In the genomic region with DNA sequence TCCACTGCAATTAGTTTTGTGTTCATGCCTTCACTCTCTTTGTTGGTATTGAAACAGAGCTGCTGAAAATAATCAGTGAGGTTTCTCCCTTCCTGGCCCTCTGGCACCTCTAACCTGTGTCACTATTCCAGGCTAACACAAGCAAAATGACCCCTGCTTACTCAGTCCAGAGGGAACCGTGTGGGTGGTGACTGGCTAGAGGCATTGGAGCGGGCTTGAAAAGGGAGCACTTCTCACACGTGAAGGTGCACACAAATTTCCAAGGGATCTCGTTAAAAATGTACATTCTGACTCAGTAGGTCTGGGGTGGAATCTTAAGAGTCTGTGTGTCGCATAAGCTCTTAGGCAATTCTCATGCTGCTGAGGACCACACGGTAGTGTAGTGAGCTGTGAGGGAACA, we compare ENCODE assay signal across 18 cellular contexts. TPM values are rescaled to one million over a fixed set of nuclear protein-coding genes. Genes with fewer than 3 reads are reported as not detected.
A peak's percentile ranks its signal among the peaks of the same experiment; 100 is the strongest.
DNase-seq lines count a peak whose midpoint lies in the region; ATAC-seq, FAIRE-seq and TF ChIP-seq lines count a peak whose summit lies in the region.
"Had no signal": no experiment of that assay in that cellular context is flagged by ENCODE, and none has a peak within 500 bp of the region (broad histone marks: within the 10 kb centered on the region; RNA-seq: fewer than 3 reads in every experiment).

No MANE protein-coding gene starts in this region.

- H3K36me3 ChIP-seq in HEK293 (ENCODE audit: control insufficient read depth in 2 of 2, insufficient read depth in 1 of 2, low read length in 2 of 2) (no peaks in the 10 kb centered on the region), endothelial cell of umbilical vein (ENCODE audit: control insufficient read depth in 2 of 2, extremely low read depth in 1 of 2, insufficient read depth in 2 of 2, low read length in 2 of 2) (no peaks in the 10 kb centered on the region), heart right ventricle (no peaks in the 10 kb centered on the region)

- no peaks in the 10 kb centered on the region for H3K4me1 ChIP-seq in HEK293 (ENCODE audit: control insufficient read depth, insufficient read depth, low read length)
- no peaks in the 10 kb centered on the region for H3K4me1 ChIP-seq in endothelial cell of umbilical vein (ENCODE audit: control insufficient read depth, extremely low read depth, insufficient read depth, low read length)
- H3K4me1 ChIP-seq in heart right ventricle, result peaks cover 0 to 19% (median 12%) of the 10 kb centered on the region in 9 donors

- CTCF ChIA-PET in HEK293 (lab: Yijun Ruan, JAX), result interaction anchor here (0.6 to 0.7 kb wide), 3 partner anchors 17 to 345 kb away, joined by 3 read pairs; no protein-coding TSS in a partner anchor
- CTCF ChIA-PET in endothelial cell of umbilical vein (lab: Charles Lee), result no interaction called here

- H3K36me3 Mint-ChIP-seq in natural killer cell treated with Interleukin-12 subunit alpha and Interleukin-12 subunit beta and Interleukin-15 and Interleukin-18, amount 100 ng/mL, for 72 hours, result no peaks in the 10 kb centered on the region
- H3K36me3 Mint-ChIP-seq in progenitor cell of endocrine pancreas (ENCODE audit: insufficient read depth), result no peaks in the 10 kb centered on the region
- H3K36me3 Mint-ChIP-seq: CD4-positive, alpha-beta memory T cell had no signal

- no peaks in the 10 kb centered on the region for H4K20me1 ChIP-seq in endothelial cell of umbilical vein (replicated peaks; ENCODE audit: control insufficient read depth, extremely low read depth, insufficient read depth, low read length)

- no peak overlapping the region for H3K9ac ChIP-seq in endothelial cell of umbilical vein (replicated peaks; ENCODE audit: extremely low read depth, insufficient read depth, low read length)

- no peak overlapping the region for H3K27ac Mint-ChIP-seq in natural killer cell treated with Interleukin-12 subunit alpha and Interleukin-12 subunit beta and Interleukin-15 and Interleukin-18, amount 100 ng/mL, for 72 hours
- H3K27ac Mint-ChIP-seq in progenitor cell of endocrine pancreas, result peak overlapping the region; percentile 67
- H3K27ac Mint-ChIP-seq: CD4-positive, alpha-beta memory T cell had no signal

- no peak for FAIRE-seq in endothelial cell of umbilical vein (lab: Jason Lieb, UNC)
- FAIRE-seq: GM19239, H54 had no signal

- dilution Hi-C loops in endothelial cell of umbilical vein (cut with MboI; ENCODE audit: extremely low pct_ligation_motif_present, low sequenced_read_pairs), result no loop called here

- H3K9me3 Mint-ChIP-seq in natural killer cell treated with Interleukin-12 subunit alpha and Interleukin-12 subunit beta and Interleukin-15 and Interleukin-18, amount 100 ng/mL, for 72 hours, result no peaks in the 10 kb centered on the region
- H3K9me3 Mint-ChIP-seq in progenitor cell of endocrine pancreas (ENCODE audit: low read depth), result no peaks in the 10 kb centered on the region

- ATAC-seq in natural killer cell treated with Interleukin-12 subunit alpha and Interleukin-12 subunit beta and Interleukin-15 and Interleukin-18, amount 100 ng/mL, for 72 hours, result no peak
- ATAC-seq in heart right ventricle (no peak), GM19328 (IDR thresholded peaks at IDR 0.05; ENCODE audit: unreplicated experiment) (no peak)
- ATAC-seq: HCT116 had no signal

- no peak overlapping the region for H3K4me3 ChIP-seq in HEK293 (ENCODE audit: low read depth, low read length)
- H3K4me3 ChIP-seq in endothelial cell of umbilical vein (replicated peaks in 1 of 3; ENCODE audit: insufficient read depth in 1 of 3, low read depth in 1 of 3, low read length in 3 of 3), result no peak overlapping the region
- no peak overlapping the region for H3K4me3 ChIP-seq in heart right ventricle

- peaks cover 40 to 41% of the 10 kb centered on the region in 2 experiments for H3K27me3 ChIP-seq in endothelial cell of umbilical vein (ENCODE audit: control insufficient read depth in 2 of 2, insufficient read depth in 2 of 2, low read length in 2 of 2)
- peaks cover 8 to 88% (median 76%) of the 10 kb centered on the region in 7 donors for H3K27me3 ChIP-seq in heart right ventricle

- TF ChIP-seq CTCF in HEK293 (tag by site-specific recombination; IDR thresholded peaks at IDR 0.05) (no peak), endothelial cell of umbilical vein (IDR thresholded peaks at IDR 0.05; ENCODE audit: extremely low read depth in 1 of 2, insufficient read depth in 1 of 2, low read depth in 1 of 2, low read length in 2 of 2) (no peak), progenitor cell of endocrine pancreas (IDR thresholded peaks at IDR 0.05; ENCODE audit: unreplicated experiment) (no peak), heart right ventricle (IDR thresholded peaks at IDR 0.05) (no peak)

- POLR2A ChIA-PET in HEK293 (lab: Yijun Ruan, JAX) (no interaction called here), endothelial cell of umbilical vein (lab: Charles Lee) (no interaction called here)

- BruUV-seq in endothelial cell of umbilical vein (replicated peaks; lab: Mats Ljungman, UMichigan), result no TSS peak

- H3K9me3 ChIP-seq in HEK293 (ENCODE audit: control insufficient read depth, insufficient read depth, low read depth, low read length) (no peaks in the 10 kb centered on the region), endothelial cell of umbilical vein (replicated peaks; ENCODE audit: control insufficient read depth, insufficient read depth, low read length) (no peaks in the 10 kb centered on the region), heart right ventricle (no peaks in the 10 kb centered on the region)

- TF ChIP-seq POLR2A in endothelial cell of umbilical vein (IDR thresholded peaks at IDR 0.05; ENCODE audit: low read depth, low read length), result no peak

- no peak overlapping the region for H3K4me2 ChIP-seq in endothelial cell of umbilical vein (ENCODE audit: insufficient read depth, low read length)

- WGBS in heart right ventricle, 2 donors, result 51 to 52% methylated on average over 6 of the region's 6 CpGs

- H3K4me1 Mint-ChIP-seq in natural killer cell treated with Interleukin-12 subunit alpha and Interleukin-12 subunit beta and Interleukin-15 and Interleukin-18, amount 100 ng/mL, for 72 hours (ENCODE audit: low read depth in 2 of 2), result peaks cover 0 to 8% of the 10 kb centered on the region in 2 donors
- H3K4me1 Mint-ChIP-seq in progenitor cell of endocrine pancreas (ENCODE audit: low read depth), result peaks cover 4% of the 10 kb centered on the region

- no peak overlapping the region for H3K27ac ChIP-seq in HEK293 (ENCODE audit: extremely low read depth, low read depth, low read length)
- no peak overlapping the region for H3K27ac ChIP-seq in endothelial cell of umbilical vein (ENCODE audit: insufficient read depth, low read depth, low read length)
- no peak overlapping the region for H3K27ac ChIP-seq in heart right ventricle

- no peak overlapping the region for H2AFZ ChIP-seq in endothelial cell of umbilical vein (ENCODE audit: low read depth, low read length)

- no peaks in the 10 kb centered on the region for H3K79me2 ChIP-seq in endothelial cell of umbilical vein (ENCODE audit: control insufficient read depth, insufficient read depth, low read length)

- DNase-seq in endothelial cell of umbilical vein (ENCODE audit: low read depth, low spot score) (no peak), progenitor cell of endocrine pancreas (ENCODE audit: low spot score, unreplicated experiment) (no peak), heart right ventricle (no peak), NCI-H1105 (lab: John Stamatoyannopoulos, UW) (no peak), DMS79 (lab: John Stamatoyannopoulos, UW) (no peak)
- DNase-seq in natural killer cell treated with Interleukin-12 subunit alpha and Interleukin-12 subunit beta and Interleukin-15 and Interleukin-18, amount 100 ng/mL, for 72 hours (ENCODE audit: low spot score), result no peak
- DNase-seq: ACHN; C1 segment of cervical spinal cord; CD4-positive, alpha-beta memory T cell; EL; GDM1 had no signal

- intact Hi-C loops in endothelial cell of umbilical vein (cut with micrococcal nuclease), result loop anchor here (10.0 kb wide), 1 partner anchor 363 kb away; no protein-coding TSS in a partner anchor
- intact Hi-C loops in heart right ventricle (cut with DNase I), result no loop called here

- H3K27me3 Mint-ChIP-seq in natural killer cell treated with Interleukin-12 subunit alpha and Interleukin-12 subunit beta and Interleukin-15 and Interleukin-18, amount 100 ng/mL, for 72 hours, result peaks cover 41 to 65% of the 10 kb centered on the region in 2 donors
- peaks cover 96% of the 10 kb centered on the region for H3K27me3 Mint-ChIP-seq in progenitor cell of endocrine pancreas

- H3K4me3 Mint-ChIP-seq in natural killer cell treated with Interleukin-12 subunit alpha and Interleukin-12 subunit beta and Interleukin-15 and Interleukin-18, amount 100 ng/mL, for 72 hours, result peak overlapping the region; percentile 49
- no peak overlapping the region for H3K4me3 Mint-ChIP-seq in progenitor cell of endocrine pancreas (ENCODE audit: low read depth)

- H3K9me1 ChIP-seq in endothelial cell of umbilical vein (replicated peaks; ENCODE audit: control insufficient read depth, extremely low read depth, insufficient read depth, low read length), result no peaks in the 10 kb centered on the region

TF ChIP-seq in HEK293, 187 proteins besides CTCF, POLR2A, EP300 and RAD21 (continues in another document):
- no peak for TF ChIP-seq BCL11A (tag by site-specific recombination; IDR thresholded peaks at IDR 0.05; ENCODE audit: low read depth)
- no peak for TF ChIP-seq GLIS2 (tag by site-specific recombination; IDR thresholded peaks at IDR 0.05)
- TF ChIP-seq ZNF623 (tag by site-specific recombination; IDR thresholded peaks at IDR 0.05), result no peak
- no peak for TF ChIP-seq SP7 (tag by site-specific recombination; IDR thresholded peaks at IDR 0.05)

TF ChIP-seq in endothelial cell of umbilical vein, 7 proteins besides CTCF, POLR2A, EP300 and RAD21:
- no peak for TF ChIP-seq JUN (IDR thresholded peaks at IDR 0.05; ENCODE audit: borderline replicate concordance, insufficient read depth, insufficient read length, low read depth)
- peak; percentile 10 for TF ChIP-seq EZH2 (IDR thresholded peaks at IDR 0.05; ENCODE audit: borderline replicate concordance, low read depth, low read length, severe bottlenecking)

RNA-seq across cellular contexts. Expression of a gene that starts 1.3 kb away (rescaled TPM):
- total RNA-seq in endothelial cell of umbilical vein, result 0.07 and 0.14 TPM in 2 replicates
- 0.02 and 0.08 TPM in 2 replicates for polyA plus RNA-seq in endothelial cell of umbilical vein
- 0.01 TPM in 1 of 2 replicates, not detected in the other for polyA plus RNA-seq in endothelial cell of umbilical vein (2011; cell fraction: cytosol; rRNA removed)
- polyA plus RNA-seq in endothelial cell of umbilical vein (2011; cell fraction: nucleus; rRNA removed), result 0.04 TPM in 1 of 2 replicates, not detected in the other
- not detected in 2 replicates for polyA plus RNA-seq in endothelial cell of umbilical vein (2012)
- not detected in 2 replicates for polyA minus RNA-seq in endothelial cell of umbilical vein
- not detected for polyA minus RNA-seq in endothelial cell of umbilical vein (2011; cell fraction: cytosol; rRNA and poly(A)+ RNA removed)
- polyA minus RNA-seq in endothelial cell of umbilical vein (2011; cell fraction: nucleus; rRNA and poly(A)+ RNA removed), result not detected in 2 replicates
- total RNA-seq in natural killer cell treated with Interleukin-12 subunit alpha and Interleukin-12 subunit beta and Interleukin-15 and Interleukin-18, amount 100 ng/mL, for 72 hours, result under 1 TPM; 0.17 to 0.36 TPM
- total RNA-seq in progenitor cell of endocrine pancreas, result not detected in 2 replicates
- total RNA-seq in heart right ventricle, result under 1 TPM; 0.08 to 0.74 (median 0.26) TPM
- polyA plus RNA-seq in heart right ventricle, result under 1 TPM; 0.09 to 0.29 TPM
- total RNA-seq: A172; CD4-positive, alpha-beta memory T cell; HT1080 had no signal
- polyA plus RNA-seq: CD4-positive, alpha-beta memory T cell had no signal
